Comparison of ENCODE assay signal across 1 cellular context in genomic region chr16:80988756-80989155, GRCh38.
TF ChIP-seq lines count a peak whose summit lies in the region.

No MANE protein-coding gene starts in this region.

TF ChIP-seq in HepG2, 621 proteins besides CTCF, POLR2A, EP300 and RAD21 (continued from another document):
- TF ChIP-seq, protein P1, sequence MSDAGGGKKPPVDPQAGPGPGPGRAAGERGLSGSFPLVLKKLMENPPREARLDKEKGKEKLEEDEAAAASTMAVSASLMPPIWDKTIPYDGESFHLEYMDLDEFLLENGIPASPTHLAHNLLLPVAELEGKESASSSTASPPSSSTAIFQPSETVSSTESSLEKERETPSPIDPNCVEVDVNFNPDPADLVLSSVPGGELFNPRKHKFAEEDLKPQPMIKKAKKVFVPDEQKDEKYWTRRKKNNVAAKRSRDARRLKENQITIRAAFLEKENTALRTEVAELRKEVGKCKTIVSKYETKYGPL (CRISPR knock-in tag; IDR thresholded peaks at IDR 0.05) = no peak
- no peak for TF ChIP-seq ZNF572 (CRISPR knock-in tag; IDR thresholded peaks at IDR 0.05)
TF ChIP-seq in HepG2: peak in this region for 0.
